7 cellular contexts compared by ENCODE assay signal in the genomic region with DNA sequence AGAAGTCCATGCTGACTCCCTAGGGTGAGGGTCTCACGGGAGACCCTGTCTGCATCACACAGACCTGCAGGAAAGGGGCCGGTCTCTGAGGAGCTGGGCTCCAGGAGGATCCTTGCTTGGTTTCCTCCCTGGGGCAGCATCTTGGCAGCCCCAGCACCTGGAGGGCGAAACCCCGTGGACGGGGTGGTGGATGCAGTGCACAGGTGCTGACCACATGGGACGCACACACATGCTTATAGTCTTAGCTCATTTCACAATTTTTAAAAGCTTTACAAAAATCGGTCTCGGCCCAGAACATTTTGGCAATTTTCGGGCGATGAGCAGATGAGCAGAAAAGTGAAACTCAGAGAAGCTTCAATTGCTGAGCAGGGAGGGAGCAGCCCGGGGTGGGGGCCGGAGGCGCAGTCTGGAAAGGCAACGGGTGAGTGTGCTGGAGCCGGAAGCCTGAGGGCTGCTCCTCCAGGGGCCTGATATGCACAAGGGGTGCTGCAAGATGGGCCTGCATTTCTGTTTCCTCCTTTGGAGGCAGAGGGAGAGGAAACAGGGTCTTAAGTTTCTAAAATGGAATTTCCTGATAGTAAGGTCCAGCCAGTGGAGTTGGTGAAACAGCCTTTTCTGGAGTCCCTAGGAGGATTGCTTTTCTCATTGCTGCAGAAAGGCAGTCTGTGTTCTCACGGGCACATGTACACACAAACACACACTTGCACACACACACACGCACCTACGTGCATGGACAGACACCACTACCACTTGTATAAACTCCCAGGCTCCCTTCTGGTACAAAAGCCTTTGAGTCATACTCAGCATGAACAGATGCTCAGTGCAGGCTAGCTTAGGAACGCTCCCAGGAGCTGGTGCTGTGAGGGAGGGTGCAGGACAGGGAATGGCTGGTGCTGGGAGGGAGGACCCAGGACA.
DNase-seq lines count a peak whose midpoint lies in the region; ATAC-seq and TF ChIP-seq lines count a peak whose summit lies in the region.

No MANE protein-coding gene starts in this region.

- no peaks in the 10 kb centered on the region for H3K9me3 Mint-ChIP-seq in activated naive CD8-positive, alpha-beta T cell (ENCODE audit: low read depth)

- H3K4me1 Mint-ChIP-seq in activated naive CD8-positive, alpha-beta T cell (ENCODE audit: low read depth), result peaks cover 30% of the 10 kb centered on the region

- DNase-seq in myocyte (ENCODE audit: low read depth) (peak; percentile 87), HEK293T (ENCODE audit: extremely low spot score) (no peak)
- DNase-seq in activated CD4-positive, alpha-beta T cell treated with anti-CD3 and anti-CD28 coated beads for 4 hours, result no peak

- peaks cover 2% of the 10 kb centered on the region for H3K27me3 Mint-ChIP-seq in activated naive CD8-positive, alpha-beta T cell

- no peak overlapping the region for H3K27ac Mint-ChIP-seq in activated naive CD8-positive, alpha-beta T cell

- CTCF ChIA-PET in HEK293T (lab: Yijun Ruan, JAX), result no interaction called here

- peak overlapping the region; percentile 42 for H3K4me3 Mint-ChIP-seq in activated naive CD8-positive, alpha-beta T cell

- POLR2A ChIA-PET in HEK293T (lab: Yijun Ruan, JAX), result no interaction called here

- peak; percentile 55 for ATAC-seq in GM18498 (IDR thresholded peaks at IDR 0.05; ENCODE audit: unreplicated experiment)
- peak; percentile 40 for ATAC-seq in HG02763 (IDR thresholded peaks at IDR 0.05; ENCODE audit: unreplicated experiment)
- ATAC-seq in HG02623 (IDR thresholded peaks at IDR 0.05; ENCODE audit: unreplicated experiment), result no peak

- H3K36me3 Mint-ChIP-seq in activated naive CD8-positive, alpha-beta T cell, result peaks cover 3% of the 10 kb centered on the region

TF ChIP-seq in HEK293T, 16 proteins besides CTCF, POLR2A, EP300 and RAD21:
- TF ChIP-seq ARNT (IDR thresholded peaks at IDR 0.05) (no peak), SP1 (IDR thresholded peaks at IDR 0.05) (no peak), FOXA1 (IDR thresholded peaks at IDR 0.05) (no peak), BHLHE40 (IDR thresholded peaks at IDR 0.05; ENCODE audit: borderline replicate concordance) (no peak)
